In genomic region chr5:126649057-126649456, GRCh38 we compare ENCODE assay signal across 7 cellular contexts. TPM values are rescaled to one million over a fixed set of nuclear protein-coding genes. Genes with fewer than 3 reads are reported as not detected.
DNase-seq lines count a peak whose midpoint lies in the region; ATAC-seq, FAIRE-seq and TF ChIP-seq lines count a peak whose summit lies in the region.
"Not testable (repeated sequence)": the region's sequence is repeated elsewhere in the genome, so short reads cannot be mapped to it uniquely, and the experiment has no call there.

No MANE protein-coding gene starts in this region.

- H4K20me1 ChIP-seq in hepatocyte (ENCODE audit: insufficient read depth, poor library complexity, severe bottlenecking) = not testable (repeated sequence)

- not testable (repeated sequence) for TF ChIP-seq POLR2A in transverse colon (IDR thresholded peaks at IDR 0.05)

- FAIRE-seq in GM18507 (lab: Jason Lieb, UNC) = peak; percentile 47

- not testable (repeated sequence) for H3K4me1 ChIP-seq in hepatocyte (ENCODE audit: insufficient read depth)
- H3K4me1 ChIP-seq in mucosa of descending colon (ENCODE audit: low read depth) = peaks cover 30% of the 10 kb centered on the region
- peaks cover 0 to 43% (median 21%) of the 10 kb centered on the region in 4 donors for H3K4me1 ChIP-seq in transverse colon

- H2AFZ ChIP-seq in hepatocyte = not testable (repeated sequence)

- not testable (repeated sequence) for H3K4me3 ChIP-seq in hepatocyte, mucosa of descending colon
- H3K4me3 ChIP-seq in transverse colon = peak overlapping the region in 1 of 4 donors; percentile 2

- not testable (repeated sequence) for H3K9me2 ChIP-seq in hepatocyte (replicated peaks; ENCODE audit: insufficient read depth)

- not testable (repeated sequence) for TF ChIP-seq CTCF in hepatocyte (IDR thresholded peaks at IDR 0.05; ENCODE audit: poor library complexity); mucosa of descending colon (IDR thresholded peaks at IDR 0.05); transverse colon (IDR thresholded peaks at IDR 0.05)

- DNase-seq in GM18507 (ENCODE audit: extremely low spot score, insufficient read length, low read depth) = not testable (repeated sequence)
- DNase-seq in NCI-H2029 (lab: John Stamatoyannopoulos, UW) (peak; percentile 39), NCI-H69 (lab: John Stamatoyannopoulos, UW) (peak; percentile 40), SHP77 treated with DMSO at 0.1 percent for 48 hours (lab: John Stamatoyannopoulos, UW) (peak; percentile 7), hepatocyte (ENCODE audit: low spot score) (peak; percentile 51), mucosa of descending colon (peak in 2 of 3 donors; percentile 63 to 77), transverse colon (peak; percentile 75)

- not testable (repeated sequence) for H3K27me3 ChIP-seq in hepatocyte, transverse colon

- H3K4me2 ChIP-seq in hepatocyte = peak overlapping the region; percentile 62

- ATAC-seq in mucosa of descending colon = peak; percentile 89

- intact Hi-C loops in mucosa of descending colon (cut with DNase I, micrococcal nuclease); transverse colon (cut with DNase I; ENCODE audit: low total_unique reads): not testable (repeated sequence)

- H3K27ac ChIP-seq in hepatocyte (peak overlapping the region; percentile 69), transverse colon (peak overlapping the region; percentile 72 to 88 (median 82))

- H3K36me3 ChIP-seq in hepatocyte (replicated peaks; ENCODE audit: insufficient read depth, low read depth); mucosa of descending colon (ENCODE audit: low read depth); transverse colon: not testable (repeated sequence)

- 50% methylated on average over 7 of the region's 7 CpGs for WGBS in hepatocyte (ENCODE audit: low lambda C conversion rate, missing lambda C conversion rate)
- WGBS in transverse colon (ENCODE audit: low coverage in 1 of 2), 2 donors = 32 to 47% methylated on average over 3 to 7 of the region's 7 CpGs

- in situ Hi-C loops in transverse colon (cut with MboI; ENCODE audit: low pct_ligation_motif_present in 1 of 4, low pct_unique_long_range_greater_than_20kb in 1 of 4, low sequenced_read_pairs in 3 of 4) = not testable (repeated sequence)

- not testable (repeated sequence) for TF ChIP-seq EP300 in transverse colon (IDR thresholded peaks at IDR 0.05; ENCODE audit: low read depth)

- not testable (repeated sequence) for H3K79me2 ChIP-seq in hepatocyte

- H3K9me3 ChIP-seq in hepatocyte (ENCODE audit: low read depth); mucosa of descending colon: not testable (repeated sequence)
- H3K9me3 ChIP-seq in transverse colon = peaks cover 6 to 10% of the 10 kb centered on the region in 2 donors

RNA-seq across cellular contexts. Expression of gene PHAX, which starts 48.3 kb away (rescaled TPM):
- total RNA-seq in hepatocyte (59.4 and 65.0 TPM in 2 replicates), mucosa of descending colon (10 to 100 TPM; 30.8 to 43.3 (median 34.0) TPM), transverse colon (10 to 100 TPM in 3 of 4 donors, 1 to 10 TPM in 1; 6.7 to 55.3 (median 49.2) TPM)
- polyA plus RNA-seq in hepatocyte = 56.6 and 57.0 TPM in 2 replicates

RNA-seq across cellular contexts. Expression of gene ALDH7A1, which starts 54.0 kb away (rescaled TPM):
- total RNA-seq in hepatocyte (48.8 and 50.0 TPM in 2 replicates), mucosa of descending colon (10 to 100 TPM; 39.4 to 46.1 (median 41.6) TPM), transverse colon (10 to 100 TPM in 3 of 4 donors, 1 to 10 TPM in 1; 9.8 to 33.3 (median 15.1) TPM)
- polyA plus RNA-seq in hepatocyte = 97.0 and 107 TPM in 2 replicates
